1 cellular context compared by ENCODE assay signal in genomic region chr18:64330976-64331375, GRCh38.
TF ChIP-seq lines count a peak whose summit lies in the region.

No MANE protein-coding gene starts in this region.

TF ChIP-seq in GM12878, 131 proteins besides CTCF, POLR2A, EP300 and RAD21:
- TF ChIP-seq IRF4 (IDR thresholded peaks at IDR 0.05; ENCODE audit: low read depth, low read length) (no peak), CUX1 (IDR thresholded peaks at IDR 0.05; ENCODE audit: insufficient replicate concordance, low read depth, low read length) (no peak), PAX5 (IDR thresholded peaks at IDR 0.05; ENCODE audit: borderline replicate concordance, low read depth, low read length) (no peak), RB1 (IDR thresholded peaks at IDR 0.05; ENCODE audit: borderline replicate concordance) (no peak), ZBTB33 (IDR thresholded peaks at IDR 0.05) (no peak), ZNF207 (IDR thresholded peaks at IDR 0.05; ENCODE audit: borderline replicate concordance) (no peak), POLR2AphosphoS5 (IDR thresholded peaks at IDR 0.05; ENCODE audit: low read length) (no peak), STAT1 (conservative IDR thresholded peaks at IDR 0.05) (no peak), ZBTB11 (CRISPR knock-in tag; IDR thresholded peaks at IDR 0.05) (no peak), SMAD1 (IDR thresholded peaks at IDR 0.05; ENCODE audit: low read depth, partially characterized antibody) (no peak), ZNF622 (IDR thresholded peaks at IDR 0.05) (no peak), PML (IDR thresholded peaks at IDR 0.05; ENCODE audit: low read length) (no peak), E4F1 (IDR thresholded peaks at IDR 0.05; ENCODE audit: borderline replicate concordance, partially characterized antibody) (no peak), KDM1A (IDR thresholded peaks at IDR 0.05; ENCODE audit: borderline replicate concordance) (no peak), SKIL (IDR thresholded peaks at IDR 0.05; ENCODE audit: low read depth, poor library complexity, severe bottlenecking) (no peak), SIX5 (IDR thresholded peaks at IDR 0.05; ENCODE audit: low read depth, low read length, severe bottlenecking) (no peak), IRF5 (IDR thresholded peaks at IDR 0.05; ENCODE audit: borderline replicate concordance) (no peak)
